ENCODE assay signal across 9 cellular contexts in genomic region chr11:73322111-73322985, GRCh38. TPM values are rescaled to one million over a fixed set of nuclear protein-coding genes. Genes with fewer than 3 reads are reported as not detected.
DNase-seq lines count a peak whose midpoint lies in the region; ATAC-seq and TF ChIP-seq lines count a peak whose summit lies in the region.
"Had no signal": no experiment of that assay in that cellular context is flagged by ENCODE, and none has a peak within 500 bp of the region (broad histone marks: within the 10 kb centered on the region; RNA-seq: fewer than 3 reads in every experiment).

No MANE protein-coding gene starts in this region.

- H3K4me3 ChIP-seq in WERI-Rb-1 (ENCODE audit: low read depth, low read length) (no peak overlapping the region), spleen (no peak overlapping the region)

- peaks cover 1% of the 10 kb centered on the region for H3K36me3 ChIP-seq in WERI-Rb-1
- H3K36me3 ChIP-seq in spleen = no peaks in the 10 kb centered on the region

- TF ChIP-seq CTCF in GM13976 (IDR thresholded peaks at IDR 0.05; ENCODE audit: borderline replicate concordance, control extremely low read depth, extremely low read depth, insufficient read depth, missing control alignments) = no peak
- TF ChIP-seq CTCF in WERI-Rb-1 (IDR thresholded peaks at IDR 0.05; ENCODE audit: low read depth, low read length) = no peak
- no peak for TF ChIP-seq CTCF in spleen (IDR thresholded peaks at IDR 0.05 in 8 of 11, conservative IDR thresholded peaks at IDR 0.05 in 3 of 11)

- H3K27ac ChIP-seq in WERI-Rb-1 (peak overlapping the region; percentile 33; the same call in 1 of the 2 replicates), layer of hippocampus (ENCODE audit: low read depth, low read length) (peak overlapping the region; percentile 31), spleen (peak overlapping the region; percentile 42 to 83 (median 74))
- H3K27ac ChIP-seq: epithelial cell of prostate had no signal

- no peak for TF ChIP-seq POLR2A in spleen (IDR thresholded peaks at IDR 0.05)

- no peaks in the 10 kb centered on the region for H3K27me3 ChIP-seq in WERI-Rb-1 (ENCODE audit: insufficient read depth, low read depth, severe bottlenecking)
- no peaks in the 10 kb centered on the region for H3K27me3 ChIP-seq in layer of hippocampus (ENCODE audit: control insufficient read depth, insufficient read depth, low read length)
- no peaks in the 10 kb centered on the region for H3K27me3 ChIP-seq in spleen (replicated peaks in 1 of 7)

- WGBS in spleen, 5 donors = 34 to 62% (median 49%) methylated on average over 8 of the region's 8 CpGs

- DNase-seq in GM13976 (ENCODE audit: low spot score) (peak; percentile 55), WERI-Rb-1 (no peak), spleen (no peak), NCI-H146 treated with DMSO at 0.1 percent for 48 hours (lab: John Stamatoyannopoulos, UW; ENCODE audit: unreplicated experiment) (no peak), NCI-H2107 (lab: John Stamatoyannopoulos, UW) (no peak)
- no peak for DNase-seq in stimulated activated CD4-positive, alpha-beta T cell treated with anti-CD3 and anti-CD28 coated beads, Interleukin-12 subunit alpha, Interleukin-12 subunit beta, amount 100 ng/mL, for 4 hours

- in situ Hi-C loops in GM13976 (cut with MboI; ENCODE audit: low sequenced_read_pairs, unreplicated experiment) = no loop called here

- intact Hi-C loops in spleen (cut with DNase I; ENCODE audit: low total_unique reads) = no loop called here

- H3K9me3 ChIP-seq in WERI-Rb-1 (ENCODE audit: severe bottlenecking) = no peaks in the 10 kb centered on the region
- no peaks in the 10 kb centered on the region for H3K9me3 ChIP-seq in spleen

- ATAC-seq in HG03108 (IDR thresholded peaks at IDR 0.05; ENCODE audit: unreplicated experiment) = no peak

- peaks cover 23 to 94% (median 58%) of the 10 kb centered on the region in 6 donors for H3K4me1 ChIP-seq in spleen

RNA-seq across cellular contexts. Expression of gene ARHGEF17, which starts 14.3 kb away (rescaled TPM):
- total RNA-seq in spleen = 10 to 100 TPM; 21.5 to 48.5 (median 41.6) TPM
- 10 to 100 TPM in 1 of 3 donors, 1 to 10 TPM in 2; 5.1 to 17.0 (median 6.3) TPM for polyA plus RNA-seq in spleen

RNA-seq across cellular contexts. Expression of gene P2RY6, which starts 50.2 kb away (rescaled TPM):
- total RNA-seq in spleen = 100 to 1,000 TPM in 1 of 7 donors, 10 to 100 TPM in 6; 41.1 to 109 (median 63.9) TPM
- polyA plus RNA-seq in spleen = 10 to 100 TPM in 2 of 3 donors, 1 to 10 TPM in 1; 8.2 to 25.2 (median 10.6) TPM

RNA-seq across cellular contexts. Expression of gene RELT, which starts 53.9 kb away (rescaled TPM):
- 10 to 100 TPM; 28.1 to 79.8 (median 41.3) TPM for total RNA-seq in spleen
- polyA plus RNA-seq in spleen = 10 to 100 TPM; 13.5 to 28.2 (median 21.7) TPM
